ENCODE assay signal across 10 cellular contexts in genomic region chr1:63817152-63817667, GRCh38. TPM values are rescaled to one million over a fixed set of nuclear protein-coding genes. Genes with fewer than 3 reads are reported as not detected.
DNase-seq lines count a peak whose midpoint lies in the region; ATAC-seq and TF ChIP-seq lines count a peak whose summit lies in the region.
"Had no signal": no experiment of that assay in that cellular context is flagged by ENCODE, and none has a peak within 500 bp of the region (broad histone marks: within the 10 kb centered on the region; RNA-seq: fewer than 3 reads in every experiment).

No MANE protein-coding gene starts in this region.

- in situ Hi-C loops in Caki2 (cut with HindIII; ENCODE audit: low pct_unique_long_range_greater_than_20kb, low sequenced_read_pairs) = no loop called here

- ATAC-seq in GM21529 (IDR thresholded peaks at IDR 0.05; ENCODE audit: unreplicated experiment) (no peak), GM19452 (IDR thresholded peaks at IDR 0.05; ENCODE audit: unreplicated experiment) (no peak)
- ATAC-seq: gastrocnemius medialis had no signal

- DNase-seq in Caki2 (ENCODE audit: low read depth) = peak; percentile 65
- DNase-seq in NCI-H1092 treated with DMSO at 0.1 percent for 48 hours (lab: John Stamatoyannopoulos, UW) = peak; percentile 47
- peak; percentile 15 to 27 for DNase-seq in lung microvascular endothelial cell (ENCODE audit: low read depth in 2 of 2)
- no peak for DNase-seq in NCI-H82 (lab: John Stamatoyannopoulos, UW)
- DNase-seq in activated T-cell treated with anti-CD3 and anti-CD28 coated beads, Interleukin-2, amount 50 U/mL, for 48 hours = no peak
- DNase-seq: activated T-cell treated with anti-CD3 and anti-CD28 coated beads, Interleukin-2, amount 50 U/mL, for 1 hour; gastrocnemius medialis had no signal

- H3K27ac ChIP-seq in VCaP = peak overlapping the region; percentile 99
- H3K27ac ChIP-seq: gastrocnemius medialis had no signal

- no peak for TF ChIP-seq CTCF in VCaP (conservative IDR thresholded peaks at IDR 0.05)

RNA-seq across cellular contexts. Expression of gene ROR1, which starts 43.4 kb away (rescaled TPM):
- 0.41 and 3.4 TPM in 2 replicates for total RNA-seq in Caki2 (2014; rRNA removed; shearing (Covaris generic); ENCODE audit: low replicate concordance)
- total RNA-seq in lung microvascular endothelial cell = under 0.01 and 0.44 TPM in 2 replicates

Comparison
In these comparisons a context has a peak if more than half of its experiments do, and no peak if none do; other contexts are left out.
1. DNase-seq: peak in Caki2 (single experiment), NCI-H1092 treated with DMSO at 0.1 percent for 48 hours (single experiment) and lung microvascular endothelial cell (2 of 2); none in NCI-H82 (single experiment) and activated T-cell treated with anti-CD3 and anti-CD28 coated beads, Interleukin-2, amount 50 U/mL, for 48 hours (0 of 2).